1 cellular context compared by ENCODE assay signal in the genomic region with DNA sequence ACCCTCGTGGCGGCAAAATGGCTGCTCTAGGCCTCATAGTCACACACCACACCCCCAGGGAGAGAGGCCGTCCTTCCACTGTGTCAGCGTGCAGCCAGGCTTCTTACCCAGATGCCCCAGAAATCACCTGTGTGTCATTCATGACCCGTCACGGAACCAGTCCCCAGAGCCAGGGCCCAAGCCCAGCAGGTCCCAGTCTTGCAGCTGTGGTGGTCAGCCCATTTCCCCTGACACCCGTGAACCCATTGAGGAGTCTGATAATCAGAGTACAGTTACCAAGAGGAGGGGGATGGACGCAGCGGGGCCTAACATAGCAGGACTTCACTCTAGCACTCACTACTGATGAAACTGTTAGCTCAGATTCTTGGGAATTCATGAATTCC.
TF ChIP-seq lines count a peak whose summit lies in the region.

No MANE protein-coding gene starts in this region.

TF ChIP-seq in HCT116, 20 proteins besides CTCF, POLR2A, EP300 and RAD21 (continued from another document):
- TF ChIP-seq, protein P1, sequence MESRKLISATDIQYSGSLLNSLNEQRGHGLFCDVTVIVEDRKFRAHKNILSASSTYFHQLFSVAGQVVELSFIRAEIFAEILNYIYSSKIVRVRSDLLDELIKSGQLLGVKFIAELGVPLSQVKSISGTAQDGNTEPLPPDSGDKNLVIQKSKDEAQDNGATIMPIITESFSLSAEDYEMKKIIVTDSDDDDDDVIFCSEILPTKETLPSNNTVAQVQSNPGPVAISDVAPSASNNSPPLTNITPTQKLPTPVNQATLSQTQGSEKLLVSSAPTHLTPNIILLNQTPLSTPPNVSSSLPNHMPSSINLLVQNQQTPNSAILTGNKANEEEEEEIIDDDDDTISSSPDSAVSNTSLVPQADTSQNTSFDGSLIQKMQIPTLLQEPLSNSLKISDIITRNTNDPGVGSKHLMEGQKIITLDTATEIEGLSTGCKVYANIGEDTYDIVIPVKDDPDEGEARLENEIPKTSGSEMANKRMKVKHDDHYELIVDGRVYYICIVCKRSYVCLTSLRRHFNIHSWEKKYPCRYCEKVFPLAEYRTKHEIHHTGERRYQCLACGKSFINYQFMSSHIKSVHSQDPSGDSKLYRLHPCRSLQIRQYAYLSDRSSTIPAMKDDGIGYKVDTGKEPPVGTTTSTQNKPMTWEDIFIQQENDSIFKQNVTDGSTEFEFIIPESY (IDR thresholded peaks at IDR 0.05; ENCODE audit: extremely low read depth, insufficient replicate concordance, low read length), result no peak
